ENCODE assay signal across 8 cellular contexts in genomic region chr17:7931709-7932482, GRCh38. TPM values are rescaled to one million over a fixed set of nuclear protein-coding genes. Genes with fewer than 3 reads are reported as not detected.
DNase-seq lines count a peak whose midpoint lies in the region; ATAC-seq and TF ChIP-seq lines count a peak whose summit lies in the region.

A gene with protein sequence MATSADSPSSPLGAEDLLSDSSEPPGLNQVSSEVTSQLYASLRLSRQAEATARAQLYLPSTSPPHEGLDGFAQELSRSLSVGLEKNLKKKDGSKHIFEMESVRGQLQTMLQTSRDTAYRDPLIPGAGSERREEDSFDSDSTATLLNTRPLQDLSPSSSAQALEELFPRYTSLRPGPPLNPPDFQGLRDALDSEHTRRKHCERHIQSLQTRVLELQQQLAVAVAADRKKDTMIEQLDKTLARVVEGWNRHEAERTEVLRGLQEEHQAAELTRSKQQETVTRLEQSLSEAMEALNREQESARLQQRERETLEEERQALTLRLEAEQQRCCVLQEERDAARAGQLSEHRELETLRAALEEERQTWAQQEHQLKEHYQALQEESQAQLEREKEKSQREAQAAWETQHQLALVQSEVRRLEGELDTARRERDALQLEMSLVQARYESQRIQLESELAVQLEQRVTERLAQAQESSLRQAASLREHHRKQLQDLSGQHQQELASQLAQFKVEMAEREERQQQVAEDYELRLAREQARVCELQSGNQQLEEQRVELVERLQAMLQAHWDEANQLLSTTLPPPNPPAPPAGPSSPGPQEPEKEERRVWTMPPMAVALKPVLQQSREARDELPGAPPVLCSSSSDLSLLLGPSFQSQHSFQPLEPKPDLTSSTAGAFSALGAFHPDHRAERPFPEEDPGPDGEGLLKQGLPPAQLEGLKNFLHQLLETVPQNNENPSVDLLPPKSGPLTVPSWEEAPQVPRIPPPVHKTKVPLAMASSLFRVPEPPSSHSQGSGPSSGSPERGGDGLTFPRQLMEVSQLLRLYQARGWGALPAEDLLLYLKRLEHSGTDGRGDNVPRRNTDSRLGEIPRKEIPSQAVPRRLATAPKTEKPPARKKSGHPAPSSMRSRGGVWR (plus strand): TSS chr17:7932206. CDS start chr17:7933080, 874 bp downstream.
A gene with protein sequence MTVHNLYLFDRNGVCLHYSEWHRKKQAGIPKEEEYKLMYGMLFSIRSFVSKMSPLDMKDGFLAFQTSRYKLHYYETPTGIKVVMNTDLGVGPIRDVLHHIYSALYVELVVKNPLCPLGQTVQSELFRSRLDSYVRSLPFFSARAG (minus strand): TSS chr17:7931946. CDS start chr17:7931829, 117 bp downstream.

- H3K9me3 ChIP-seq in BLaER1, result no peaks in the 10 kb centered on the region

- H3K27me3 ChIP-seq in BLaER1, result no peaks in the 10 kb centered on the region

- H3K4me1 ChIP-seq in BLaER1, result peaks cover 62% of the 10 kb centered on the region

- H3K27ac ChIP-seq in BLaER1 (peak within 1 kb of the TSS; percentile 89), coronary artery (peak within 1 kb of the TSS; percentile 75 to 88)

- peak; percentile 97 for DNase-seq in NCI-H69 (lab: John Stamatoyannopoulos, UW)
- peak; percentile 100 for DNase-seq in activated CD4-positive, alpha-beta T cell treated with anti-CD3 and anti-CD28 coated beads, Interleukin-2, amount 10 ng/mL, durations not matched to agents 7 days and 5 days
- DNase-seq in coronary artery (ENCODE audit: low spot score), result peak; percentile 100
- peak; percentile 100 for DNase-seq in left kidney (ENCODE audit: low read depth, low spot score)
- DNase-seq in stimulated activated CD4-positive, alpha-beta T cell treated with anti-CD3 and anti-CD28 coated beads, Interleukin-2, amount 100 ng/mL, for 24 hours, result peak; percentile 99

- no peaks in the 10 kb centered on the region for H4K20me1 ChIP-seq in BLaER1

- CTCF ChIA-PET in activated CD4-positive, alpha-beta T cell treated with anti-CD3 and anti-CD28 coated beads, Interleukin-2, amount 10 ng/mL, durations not matched to agents 7 days and 5 days (lab: Charles Lee), result interaction anchor here (0.7 to 3.2 kb wide), 13 partner anchors 8 to 244 kb away, joined by 3 to 17 read pairs (median 5); partner anchors contain the start of gene TP53

- TF ChIP-seq CTCF in coronary artery (IDR thresholded peaks at IDR 0.05), result no peak

- POLR2A ChIA-PET in activated CD4-positive, alpha-beta T cell treated with anti-CD3 and anti-CD28 coated beads, Interleukin-2, amount 10 ng/mL, durations not matched to agents 7 days and 5 days (lab: Charles Lee), result interaction anchor here (0.6 to 1.3 kb wide), 3 partner anchors 11 to 225 kb away, joined by 3 to 4 read pairs (median 3); partner anchors contain the start of gene RNF227

- H3K9ac ChIP-seq in BLaER1, result peak within 1 kb of the TSS; percentile 88

- H3K36me3 Mint-ChIP-seq in activated CD4-positive, alpha-beta T cell treated with anti-CD3 and anti-CD28 coated beads, Interleukin-2, amount 10 ng/mL, durations not matched to agents 7 days and 5 days (ENCODE audit: low read depth), result peaks cover 41% of the 10 kb centered on the region

- H3K36me3 ChIP-seq in BLaER1, result peaks cover 31% of the 10 kb centered on the region

- peak within 1 kb of the TSS; percentile 96 for H3K27ac Mint-ChIP-seq in activated CD4-positive, alpha-beta T cell treated with anti-CD3 and anti-CD28 coated beads, Interleukin-2, amount 10 ng/mL, durations not matched to agents 7 days and 5 days

- ATAC-seq in GM19328 (IDR thresholded peaks at IDR 0.05; ENCODE audit: unreplicated experiment) (peak; percentile 93), HG03520 (IDR thresholded peaks at IDR 0.05; ENCODE audit: unreplicated experiment) (peak; percentile 89)

- H3K4me1 Mint-ChIP-seq in activated CD4-positive, alpha-beta T cell treated with anti-CD3 and anti-CD28 coated beads, Interleukin-2, amount 10 ng/mL, durations not matched to agents 7 days and 5 days, result peaks cover 55% of the 10 kb centered on the region

- H3K27me3 Mint-ChIP-seq in activated CD4-positive, alpha-beta T cell treated with anti-CD3 and anti-CD28 coated beads, Interleukin-2, amount 10 ng/mL, durations not matched to agents 7 days and 5 days, result no peaks in the 10 kb centered on the region

- peak within 1 kb of the TSS; percentile 94 for H3K4me3 Mint-ChIP-seq in activated CD4-positive, alpha-beta T cell treated with anti-CD3 and anti-CD28 coated beads, Interleukin-2, amount 10 ng/mL, durations not matched to agents 7 days and 5 days

- H3K9me3 Mint-ChIP-seq in activated CD4-positive, alpha-beta T cell treated with anti-CD3 and anti-CD28 coated beads, Interleukin-2, amount 10 ng/mL, durations not matched to agents 7 days and 5 days, result no peaks in the 10 kb centered on the region

- H3K4me3 ChIP-seq in BLaER1, result peak within 1 kb of the TSS; percentile 85
- peak within 1 kb of the TSS; percentile 98 for H3K4me3 ChIP-seq in coronary artery

- H3K4me2 ChIP-seq in BLaER1, result peak within 1 kb of the TSS; percentile 95

RNA-seq across cellular contexts. Expression of the first gene that starts in this region (rescaled TPM):
- total RNA-seq in activated CD4-positive, alpha-beta T cell treated with anti-CD3 and anti-CD28 coated beads, Interleukin-2, amount 10 ng/mL, durations not matched to agents 7 days and 5 days, result 10 to 100 TPM; 74.3 to 77.4 TPM

RNA-seq across cellular contexts. Expression of the second gene that starts in this region (rescaled TPM):
- 100 to 1,000 TPM; 235 to 251 TPM for total RNA-seq in activated CD4-positive, alpha-beta T cell treated with anti-CD3 and anti-CD28 coated beads, Interleukin-2, amount 10 ng/mL, durations not matched to agents 7 days and 5 days

Comparison
In these comparisons a context has a peak if more than half of its experiments do, and no peak if none do; other contexts are left out.
1. Peak in every context shown above with its lines: DNase-seq, ATAC-seq, H3K4me3 ChIP-seq and H3K27ac ChIP-seq.